In genomic region chr3:66480666-66481065, GRCh38 we compare ENCODE assay signal across 8 cellular contexts. TPM values are rescaled to one million over a fixed set of nuclear protein-coding genes. Genes with fewer than 3 reads are reported as not detected.
DNase-seq lines count a peak whose midpoint lies in the region; ATAC-seq lines count a peak whose summit lies in the region.

No MANE protein-coding gene starts in this region.

- peaks cover 4 to 16% (median 6%) of the 10 kb centered on the region in 3 donors for H3K27me3 Mint-ChIP-seq in immature natural killer cell (ENCODE audit: low read depth in 3 of 3)

- H3K36me3 ChIP-seq in BLaER1 = peaks cover 11% of the 10 kb centered on the region; the same call in 1 of the 2 replicates

- peak overlapping the region; percentile 72; the same call in 1 of the 2 replicates for H3K9ac ChIP-seq in BLaER1

- peaks cover 8% of the 10 kb centered on the region; the same call in 1 of the 2 replicates for H3K9me3 ChIP-seq in BLaER1

- no peaks in the 10 kb centered on the region for H3K27me3 ChIP-seq in BLaER1

- H3K4me1 ChIP-seq in BLaER1 = peaks cover 100% of the 10 kb centered on the region

- H3K4me3 ChIP-seq in BLaER1 = peak overlapping the region; percentile 39; the same call in 1 of the 2 replicates

- peaks cover 59 to 70% of the 10 kb centered on the region in 2 donors for H3K4me1 Mint-ChIP-seq in immature natural killer cell

- H3K27ac ChIP-seq in BLaER1 = peak overlapping the region; percentile 79

- peak overlapping the region in 4 of 6 donors; percentile 36 to 55 (median 45) for H3K27ac Mint-ChIP-seq in immature natural killer cell

- H4K20me1 ChIP-seq in BLaER1 = peaks cover 34% of the 10 kb centered on the region

- ATAC-seq in GM21529 (IDR thresholded peaks at IDR 0.05; ENCODE audit: unreplicated experiment) = peak; percentile 45
- ATAC-seq in HG02642 (IDR thresholded peaks at IDR 0.05; ENCODE audit: poor library complexity, unreplicated experiment) = no peak

- H3K9me3 Mint-ChIP-seq in immature natural killer cell = no peaks in the 10 kb centered on the region

- peak overlapping the region; percentile 53 to 81 (median 70) for H3K4me3 Mint-ChIP-seq in immature natural killer cell

- H3K4me2 ChIP-seq in BLaER1 = peak overlapping the region; percentile 80

- peaks cover 0 to 5% (median 0%) of the 10 kb centered on the region in 3 donors for H3K36me3 Mint-ChIP-seq in immature natural killer cell

- peak; percentile 21 for DNase-seq in activated CD4-positive, alpha-beta T cell treated with anti-CD3 and anti-CD28 coated beads, Interleukin-2, amount 50 U/mL, for 1 hour
- peak; percentile 33 to 40 (median 40) for DNase-seq in immature natural killer cell
- DNase-seq in DMS 273 treated with DMSO at 0.1 percent for 48 hours (lab: John Stamatoyannopoulos, UW) = no peak
- no peak for DNase-seq in 8988T
- no peak for DNase-seq in UCSD-AML1 (lab: John Stamatoyannopoulos, UW; ENCODE audit: unreplicated experiment)

RNA-seq across cellular contexts. Expression of gene LRIG1, which starts 20.2 kb away (rescaled TPM):
- 1 to 10 TPM; 4.4 to 9.7 (median 4.7) TPM for polyA plus RNA-seq in immature natural killer cell

Comparison
In these comparisons a context has a peak if more than half of its experiments do, and no peak if none do; other contexts are left out.
1. DNase-seq: peak in activated CD4-positive, alpha-beta T cell treated with anti-CD3 and anti-CD28 coated beads, Interleukin-2, amount 50 U/mL, for 1 hour (single experiment) and immature natural killer cell (3 of 3); none in DMS 273 treated with DMSO at 0.1 percent for 48 hours (single experiment), 8988T (single experiment) and UCSD-AML1 (single experiment).